Comparison of ENCODE assay signal across 13 cellular contexts in the genomic region with DNA sequence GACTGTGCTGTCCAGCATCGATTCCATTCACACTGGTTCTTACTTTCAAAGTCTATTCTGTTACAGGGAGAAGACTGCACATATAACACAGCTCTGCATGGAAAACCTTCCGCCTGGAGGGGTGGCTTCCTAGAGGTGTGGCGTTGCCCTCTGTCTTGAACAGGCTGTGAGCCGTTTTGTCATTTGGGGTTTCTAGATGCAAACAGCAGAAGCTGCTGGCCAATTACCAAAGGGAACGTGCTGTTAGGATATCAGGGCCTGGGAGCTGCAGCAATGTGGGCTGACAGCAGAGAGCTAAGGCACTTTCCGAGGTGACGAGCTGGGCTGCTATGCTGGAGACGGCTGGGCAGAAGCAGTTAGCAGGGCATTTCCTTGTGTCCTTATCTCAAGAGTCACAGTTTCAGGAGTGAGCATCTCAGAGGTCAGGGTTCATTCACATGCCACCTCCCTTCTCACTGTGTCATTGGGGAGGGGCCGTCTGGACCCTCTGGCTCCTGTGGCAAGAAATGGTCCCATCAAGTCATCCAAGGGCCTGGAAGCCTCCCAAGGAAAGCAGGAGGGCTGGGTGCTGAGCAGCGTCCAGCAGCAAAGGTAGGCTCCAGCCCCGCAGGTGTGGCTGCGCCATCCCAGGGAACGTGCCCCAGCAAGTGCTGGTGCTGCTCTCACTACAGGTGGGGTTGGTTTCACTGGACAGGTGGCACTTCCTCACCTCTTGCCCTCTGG.
DNase-seq lines count a peak whose midpoint lies in the region; ATAC-seq and TF ChIP-seq lines count a peak whose summit lies in the region.
"Had no signal": no experiment of that assay in that cellular context is flagged by ENCODE, and none has a peak within 500 bp of the region (broad histone marks: within the 10 kb centered on the region; RNA-seq: fewer than 3 reads in every experiment).

No MANE protein-coding gene starts in this region.

- no peaks in the 10 kb centered on the region for H3K36me3 ChIP-seq in osteoblast (ENCODE audit: insufficient read depth, low read length)

- TF ChIP-seq CTCF in chondrocyte (IDR thresholded peaks at IDR 0.05) (no peak), osteoblast (IDR thresholded peaks at IDR 0.05; ENCODE audit: extremely low read depth, low read depth, low read length) (no peak)

- H3K4me1 Mint-ChIP-seq in activated T-cell treated with anti-CD3 and anti-CD28 coated beads, Interleukin-2, amount 50 U/mL, for 24 hours (ENCODE audit: low read depth), result no peaks in the 10 kb centered on the region
- H3K4me1 Mint-ChIP-seq in chondrocyte (ENCODE audit: low read depth), result no peaks in the 10 kb centered on the region

- H3K27ac Mint-ChIP-seq in activated T-cell treated with anti-CD3 and anti-CD28 coated beads, Interleukin-2, amount 50 U/mL, for 24 hours, result no peak overlapping the region
- H3K27ac Mint-ChIP-seq in chondrocyte (ENCODE audit: unreplicated experiment), result no peak overlapping the region

- ATAC-seq in GM19467 (IDR thresholded peaks at IDR 0.05; ENCODE audit: unreplicated experiment), result no peak

- no peak overlapping the region for H3K4me3 ChIP-seq in osteoblast (ENCODE audit: insufficient read depth, low read length)

- H3K4me3 Mint-ChIP-seq in activated T-cell treated with anti-CD3 and anti-CD28 coated beads, Interleukin-2, amount 50 U/mL, for 24 hours, result no peak overlapping the region
- no peak overlapping the region for H3K4me3 Mint-ChIP-seq in chondrocyte (ENCODE audit: unreplicated experiment)

- no peak overlapping the region for H3K27ac ChIP-seq in osteoblast (ENCODE audit: low read depth, low read length)
- H3K27ac ChIP-seq in caudate nucleus (ENCODE audit: low read depth, low read length), result no peak overlapping the region

- H3K36me3 Mint-ChIP-seq in activated T-cell treated with anti-CD3 and anti-CD28 coated beads, Interleukin-2, amount 50 U/mL, for 24 hours (ENCODE audit: low read depth), result no peaks in the 10 kb centered on the region
- no peaks in the 10 kb centered on the region for H3K36me3 Mint-ChIP-seq in chondrocyte (ENCODE audit: low read depth)

- H3K27me3 Mint-ChIP-seq in activated T-cell treated with anti-CD3 and anti-CD28 coated beads, Interleukin-2, amount 50 U/mL, for 24 hours, result peaks cover 3% of the 10 kb centered on the region
- H3K27me3 Mint-ChIP-seq in chondrocyte (ENCODE audit: low read depth), result peaks cover 45% of the 10 kb centered on the region

- H3K9me3 ChIP-seq in osteoblast (ENCODE audit: low read depth, low read length), result no peaks in the 10 kb centered on the region

- H2AFZ ChIP-seq in osteoblast (ENCODE audit: low read length), result no peak overlapping the region

- DNase-seq in activated T-cell treated with anti-CD3 and anti-CD28 coated beads, Interleukin-2, amount 50 U/mL, for 24 hours, result peak; percentile 3
- DNase-seq in activated T-cell treated with anti-CD3 and anti-CD28 coated beads, Interleukin-2, amount 50 U/mL, for 48 hours, result no peak
- DNase-seq in chondrocyte (ENCODE audit: low spot score), result peak; percentile 61
- peak; percentile 61 for DNase-seq in osteoblast (ENCODE audit: insufficient read length, low spot score, missing footprints)
- peak; percentile 27 for DNase-seq in ureter (ENCODE audit: low spot score)
- no peak for DNase-seq in caudate nucleus (lab: John Stamatoyannopoulos, UW)
- DNase-seq: DMS53, HCEC 1CT, IMR-90, NCI-H1417, NCI-H2029, NCI-H510A had no signal

- no peaks in the 10 kb centered on the region for H3K4me1 ChIP-seq in osteoblast (ENCODE audit: insufficient read depth, low read length)

- no peaks in the 10 kb centered on the region for H3K27me3 ChIP-seq in osteoblast (ENCODE audit: insufficient read depth, low read length)

- H3K4me2 ChIP-seq in osteoblast (ENCODE audit: insufficient read depth, low read length), result no peak overlapping the region

- no peaks in the 10 kb centered on the region for H3K9me3 Mint-ChIP-seq in activated T-cell treated with anti-CD3 and anti-CD28 coated beads, Interleukin-2, amount 50 U/mL, for 24 hours
- H3K9me3 Mint-ChIP-seq in chondrocyte (ENCODE audit: low read depth), result no peaks in the 10 kb centered on the region

- no peaks in the 10 kb centered on the region for H4K20me1 ChIP-seq in osteoblast (ENCODE audit: insufficient read depth, low read length)

- H3K79me2 ChIP-seq in osteoblast (ENCODE audit: insufficient read depth, low read length), result no peaks in the 10 kb centered on the region

Comparison
In these comparisons a context has a peak if more than half of its experiments do, and no peak if none do; other contexts are left out.
1. DNase-seq: peak in activated T-cell treated with anti-CD3 and anti-CD28 coated beads, Interleukin-2, amount 50 U/mL, for 24 hours (single experiment), chondrocyte (single experiment), osteoblast (single experiment) and ureter (single experiment); none in activated T-cell treated with anti-CD3 and anti-CD28 coated beads, Interleukin-2, amount 50 U/mL, for 48 hours (0 of 2) and caudate nucleus (0 of 61).